In genomic region chr4:57220172-57220571, GRCh38 we compare ENCODE assay signal across 21 cellular contexts.
A peak's percentile ranks its signal among the peaks of the same experiment; 100 is the strongest.
DNase-seq lines count a peak whose midpoint lies in the region; ATAC-seq, FAIRE-seq and TF ChIP-seq lines count a peak whose summit lies in the region.
"Had no signal": no experiment of that assay in that cellular context is flagged by ENCODE, and none has a peak within 500 bp of the region (broad histone marks: within the 10 kb centered on the region; RNA-seq: fewer than 3 reads in every experiment).

No MANE protein-coding gene starts in this region.

- RAD21 ChIA-PET in GM12878 (lab: Charles Lee; ENCODE audit: unreplicated experiment) = no interaction called here

- H3K9ac ChIP-seq in GM12878 (ENCODE audit: control insufficient read depth, insufficient read depth, low read length) = no peak overlapping the region

- FAIRE-seq in GM12878 (lab: Jason Lieb, UNC) = no peak
- FAIRE-seq: A549, H1 had no signal

- BruUV-seq in GM12878 (replicated peaks; lab: Mats Ljungman, UMichigan) = no TSS peak

- POLR2A ChIA-PET in GM12878 (lab: Charles Lee) = no interaction called here

- no peaks in the 10 kb centered on the region for H3K9me3 ChIP-seq in GM12878 (replicated peaks; ENCODE audit: control insufficient read depth, insufficient read depth, low read length)
- H3K9me3 ChIP-seq in left ventricle myocardium inferior (replicated peaks) = no peaks in the 10 kb centered on the region
- H3K9me3 ChIP-seq: A549, Caco-2, SJSA1 had no signal

- intact Hi-C loops in GM12878 (cut with micrococcal nuclease; ENCODE audit: unreplicated experiment) = no loop called here
- intact Hi-C loops in left ventricle myocardium inferior (cut with micrococcal nuclease) = no loop called here
- intact Hi-C loops in left cardiac atrium (cut with DNase I) = no loop called here

- no peaks in the 10 kb centered on the region for H3K36me3 ChIP-seq in GM12878 (ENCODE audit: control insufficient read depth in 2 of 2, insufficient read depth in 2 of 2, low read length in 1 of 2)
- no peaks in the 10 kb centered on the region for H3K36me3 ChIP-seq in left ventricle myocardium inferior
- H3K36me3 ChIP-seq: SJSA1 had no signal

- no peak for TF ChIP-seq POLR2A in GM12878 (IDR thresholded peaks at IDR 0.05; ENCODE audit: low read depth, low read length)

- ATAC-seq in GM18861 (IDR thresholded peaks at IDR 0.05; ENCODE audit: unreplicated experiment) = peak; percentile 88
- ATAC-seq in HG03060 (IDR thresholded peaks at IDR 0.05; ENCODE audit: low read depth, unreplicated experiment) = peak; percentile 81
- peak; percentile 85 for ATAC-seq in HG03565 (IDR thresholded peaks at IDR 0.05; ENCODE audit: unreplicated experiment)
- ATAC-seq in GM12878 = peak; percentile 79
- no peak for ATAC-seq in left cardiac atrium
- ATAC-seq: A549, PC-3 had no signal

- H3K4me1 ChIP-seq in GM12878 (ENCODE audit: control insufficient read depth, insufficient read depth, low read length) (no peaks in the 10 kb centered on the region), left ventricle myocardium inferior (no peaks in the 10 kb centered on the region)
- H3K4me1 ChIP-seq: A549, Caco-2, SJSA1 had no signal

- no peak for TF ChIP-seq CTCF in GM12878 (IDR thresholded peaks at IDR 0.05 in 2 of 3, conservative IDR thresholded peaks at IDR 0.05 in 1 of 3; ENCODE audit: control insufficient read depth in 2 of 3, extremely low read depth in 1 of 3, insufficient read depth in 1 of 3, low read depth in 3 of 3, low read length in 3 of 3)
- TF ChIP-seq CTCF in left ventricle myocardium inferior (IDR thresholded peaks at IDR 0.05; ENCODE audit: borderline replicate concordance) = no peak

- in situ Hi-C loops in GM12878 (cut with MboI) = no loop called here
- in situ Hi-C loops in ACHN (cut with HindIII; ENCODE audit: low pct_ligation_motif_present, low pct_unique_long_range_greater_than_20kb, low sequenced_read_pairs) = no loop called here

- no peak overlapping the region for H2AFZ ChIP-seq in GM12878 (ENCODE audit: control insufficient read depth, low read depth, low read length)

- SMC1A ChIA-PET in GM12878 (lab: Charles Lee; ENCODE audit: uncharacterized antibody, unreplicated experiment) = interaction anchor here (0.6 to 1.2 kb wide), 3 partner anchors 10 to 313 kb away, joined by 3 read pairs; partner anchors contain the start of gene REST

- DNase-seq in GM12878 (ENCODE audit: low read depth, low spot score) (no peak), left ventricle myocardium inferior (no peak), COR-L47 (lab: John Stamatoyannopoulos, UW) (no peak), left cardiac atrium (no peak), ACHN (no peak)
- DNase-seq: Caco-2, DMS153, Kasumi-1, MM.1S, NCI-H1105 treated with DMSO at 0.1 percent for 48 hours, NCI-H187, NCI-H226, NCI-H526 treated with DMSO at 0.1 percent for 48 hours, SW 1271 had no signal

- CTCF ChIA-PET in GM12878 (lab: Yijun Ruan, JAX) = interaction anchor here (0.9 to 4.0 kb wide), 4 partner anchors 14 to 57 kb away, joined by 6 to 15 read pairs (median 8); no protein-coding TSS in a partner anchor

- no peaks in the 10 kb centered on the region for H3K79me2 ChIP-seq in GM12878 (ENCODE audit: control insufficient read depth, insufficient read depth, low read length)

- H3K27ac ChIP-seq in GM12878 (ENCODE audit: control insufficient read depth, insufficient read depth) = no peak overlapping the region
- no peak overlapping the region for H3K27ac ChIP-seq in left ventricle myocardium inferior (replicated peaks)
- H3K27ac ChIP-seq: A549, SJSA1 had no signal

- 3% methylated on average over 2 of the region's 2 CpGs for WGBS in GM12878 (ENCODE audit: insufficient coverage, insufficient replicate concordance, low lambda C conversion rate, missing lambda C conversion rate)

- TF ChIP-seq EP300 in GM12878 (IDR thresholded peaks at IDR 0.05; ENCODE audit: borderline replicate concordance in 1 of 2, control insufficient read depth in 1 of 2, low read depth in 2 of 2, low read length in 2 of 2) = no peak

- no peak overlapping the region for H3K4me2 ChIP-seq in GM12878 (ENCODE audit: control insufficient read depth, insufficient read depth)
- H3K4me2 ChIP-seq: A549 had no signal

- no peak for TF ChIP-seq RAD21 in GM12878 (IDR thresholded peaks at IDR 0.05; ENCODE audit: insufficient read depth, low read depth, low read length)

- H3K4me3 ChIP-seq in GM12878 (no peak overlapping the region), left ventricle myocardium inferior (no peak overlapping the region)
- H3K4me3 ChIP-seq: A549, SJSA1 had no signal

- H3K27me3 ChIP-seq in GM12878 (replicated peaks in 1 of 2; ENCODE audit: control insufficient read depth in 2 of 2, insufficient read depth in 2 of 2, low read length in 1 of 2) (no peaks in the 10 kb centered on the region), left ventricle myocardium inferior (ENCODE audit: low read depth) (no peaks in the 10 kb centered on the region)

- H4K20me1 ChIP-seq in GM12878 (ENCODE audit: control insufficient read depth, insufficient read depth) = no peaks in the 10 kb centered on the region

TF ChIP-seq in GM12878, 131 proteins besides CTCF, POLR2A, EP300 and RAD21 (continues in another document):
- TF ChIP-seq TARDBP (IDR thresholded peaks at IDR 0.05; ENCODE audit: borderline replicate concordance) (no peak), YBX1 (IDR thresholded peaks at IDR 0.05) (no peak), CHD1 (IDR thresholded peaks at IDR 0.05; ENCODE audit: low read depth, low read length) (no peak), ZNF592 (IDR thresholded peaks at IDR 0.05) (no peak), DPF2 (IDR thresholded peaks at IDR 0.05) (no peak), USF1 (IDR thresholded peaks at IDR 0.05; ENCODE audit: borderline replicate concordance, extremely low read length, insufficient read depth, low read depth, low read length) (no peak), SMAD1 (IDR thresholded peaks at IDR 0.05; ENCODE audit: low read depth, partially characterized antibody) (no peak)
- TF ChIP-seq, protein P1, sequence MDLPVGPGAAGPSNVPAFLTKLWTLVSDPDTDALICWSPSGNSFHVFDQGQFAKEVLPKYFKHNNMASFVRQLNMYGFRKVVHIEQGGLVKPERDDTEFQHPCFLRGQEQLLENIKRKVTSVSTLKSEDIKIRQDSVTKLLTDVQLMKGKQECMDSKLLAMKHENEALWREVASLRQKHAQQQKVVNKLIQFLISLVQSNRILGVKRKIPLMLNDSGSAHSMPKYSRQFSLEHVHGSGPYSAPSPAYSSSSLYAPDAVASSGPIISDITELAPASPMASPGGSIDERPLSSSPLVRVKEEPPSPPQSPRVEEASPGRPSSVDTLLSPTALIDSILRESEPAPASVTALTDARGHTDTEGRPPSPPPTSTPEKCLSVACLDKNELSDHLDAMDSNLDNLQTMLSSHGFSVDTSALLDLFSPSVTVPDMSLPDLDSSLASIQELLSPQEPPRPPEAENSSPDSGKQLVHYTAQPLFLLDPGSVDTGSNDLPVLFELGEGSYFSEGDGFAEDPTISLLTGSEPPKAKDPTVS (IDR thresholded peaks at IDR 0.05; ENCODE audit: low read depth, low read length) = no peak
- TF ChIP-seq, protein P2, sequence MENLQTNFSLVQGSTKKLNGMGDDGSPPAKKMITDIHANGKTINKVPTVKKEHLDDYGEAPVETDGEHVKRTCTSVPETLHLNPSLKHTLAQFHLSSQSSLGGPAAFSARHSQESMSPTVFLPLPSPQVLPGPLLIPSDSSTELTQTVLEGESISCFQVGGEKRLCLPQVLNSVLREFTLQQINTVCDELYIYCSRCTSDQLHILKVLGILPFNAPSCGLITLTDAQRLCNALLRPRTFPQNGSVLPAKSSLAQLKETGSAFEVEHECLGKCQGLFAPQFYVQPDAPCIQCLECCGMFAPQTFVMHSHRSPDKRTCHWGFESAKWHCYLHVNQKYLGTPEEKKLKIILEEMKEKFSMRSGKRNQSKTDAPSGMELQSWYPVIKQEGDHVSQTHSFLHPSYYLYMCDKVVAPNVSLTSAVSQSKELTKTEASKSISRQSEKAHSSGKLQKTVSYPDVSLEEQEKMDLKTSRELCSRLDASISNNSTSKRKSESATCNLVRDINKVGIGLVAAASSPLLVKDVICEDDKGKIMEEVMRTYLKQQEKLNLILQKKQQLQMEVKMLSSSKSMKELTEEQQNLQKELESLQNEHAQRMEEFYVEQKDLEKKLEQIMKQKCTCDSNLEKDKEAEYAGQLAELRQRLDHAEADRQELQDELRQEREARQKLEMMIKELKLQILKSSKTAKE (IDR thresholded peaks at IDR 0.05; ENCODE audit: low read depth, poor library complexity, severe bottlenecking) = no peak

Comparison
In these comparisons a context has a peak if more than half of its experiments do, and no peak if none do; other contexts are left out.
1. ATAC-seq: peak in GM18861 (single experiment), HG03060 (single experiment), HG03565 (single experiment) and GM12878 (single experiment); none in left cardiac atrium (0 of 2).